Comparison of ENCODE assay signal across 8 cellular contexts in the genomic region with DNA sequence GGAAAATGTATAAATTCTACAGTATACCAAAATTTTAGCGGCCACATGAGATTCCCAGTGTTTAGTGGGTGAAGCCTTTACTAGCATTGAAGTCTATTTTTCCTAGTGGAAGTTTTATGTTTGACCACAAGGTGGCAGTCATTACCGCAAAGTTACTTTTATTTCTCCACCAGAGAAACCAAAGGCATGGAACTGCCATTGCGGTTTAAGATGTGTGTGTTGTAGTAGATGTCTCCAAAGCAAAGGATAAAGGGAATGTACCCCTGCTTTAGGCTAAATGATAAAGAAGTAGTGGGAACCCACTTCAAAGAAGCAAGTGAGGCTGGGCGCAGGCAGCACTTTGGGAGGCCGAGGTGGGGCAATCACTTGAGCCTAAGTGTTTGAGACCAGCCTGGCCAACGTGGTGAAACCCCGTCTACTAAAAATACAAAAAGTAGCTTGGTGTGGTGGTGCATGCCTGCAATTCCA.
DNase-seq lines count a peak whose midpoint lies in the region; ATAC-seq and TF ChIP-seq lines count a peak whose summit lies in the region.

No MANE protein-coding gene starts in this region.

- peak; percentile 45 for TF ChIP-seq CTCF in HFF-Myc (IDR thresholded peaks at IDR 0.05; ENCODE audit: low read depth, low read length, missing control alignments)

- peak overlapping the region; percentile 90 to 98 for H3K27ac Mint-ChIP-seq in activated naive CD4-positive, alpha-beta T cell treated with anti-CD3 and anti-CD28 coated beads, Interleukin-2, amount 50 U/mL, for 72 hours

- H3K36me3 Mint-ChIP-seq in activated naive CD4-positive, alpha-beta T cell treated with anti-CD3 and anti-CD28 coated beads, Interleukin-2, amount 50 U/mL, for 72 hours: peaks cover 56 to 72% of the 10 kb centered on the region in 2 donors

- peak; percentile 55 to 79 for ATAC-seq in activated naive CD4-positive, alpha-beta T cell treated with anti-CD3 and anti-CD28 coated beads, Interleukin-2, amount 50 U/mL, for 72 hours
- ATAC-seq in GM19328 (IDR thresholded peaks at IDR 0.05; ENCODE audit: unreplicated experiment): no peak

- H3K9me3 Mint-ChIP-seq in activated naive CD4-positive, alpha-beta T cell treated with anti-CD3 and anti-CD28 coated beads, Interleukin-2, amount 50 U/mL, for 72 hours: peaks cover 0 to 6% of the 10 kb centered on the region in 2 donors

- H3K4me3 ChIP-seq in HFF-Myc (replicated peaks; ENCODE audit: low read depth, low read length): no peak overlapping the region

- DNase-seq in activated CD8-positive, alpha-beta memory T cell treated with anti-CD3 and anti-CD28 coated beads for 24 hours: peak; percentile 66
- no peak for DNase-seq in activated CD8-positive, alpha-beta memory T cell treated with anti-CD3 and anti-CD28 coated beads, Interleukin-2, amount 50 U/mL, for 4 hours
- peak; percentile 52 for DNase-seq in HFF-Myc (ENCODE audit: extremely low read depth, low read depth)
- peak; percentile 80 for DNase-seq in NCI-H524 treated with DMSO at 0.1 percent for 48 hours (lab: John Stamatoyannopoulos, UW)
- peak; percentile 61 to 69 for DNase-seq in activated naive CD4-positive, alpha-beta T cell treated with anti-CD3 and anti-CD28 coated beads, Interleukin-2, amount 50 U/mL, for 72 hours (ENCODE audit: low spot score in 2 of 2)
- peak; percentile 86 for DNase-seq in glomerular visceral epithelial cell (ENCODE audit: extremely low spot score)
- peak; percentile 69 for DNase-seq in putamen (ENCODE audit: low spot score)
